ENCODE assay signal across 2 cellular contexts in the genomic region with DNA sequence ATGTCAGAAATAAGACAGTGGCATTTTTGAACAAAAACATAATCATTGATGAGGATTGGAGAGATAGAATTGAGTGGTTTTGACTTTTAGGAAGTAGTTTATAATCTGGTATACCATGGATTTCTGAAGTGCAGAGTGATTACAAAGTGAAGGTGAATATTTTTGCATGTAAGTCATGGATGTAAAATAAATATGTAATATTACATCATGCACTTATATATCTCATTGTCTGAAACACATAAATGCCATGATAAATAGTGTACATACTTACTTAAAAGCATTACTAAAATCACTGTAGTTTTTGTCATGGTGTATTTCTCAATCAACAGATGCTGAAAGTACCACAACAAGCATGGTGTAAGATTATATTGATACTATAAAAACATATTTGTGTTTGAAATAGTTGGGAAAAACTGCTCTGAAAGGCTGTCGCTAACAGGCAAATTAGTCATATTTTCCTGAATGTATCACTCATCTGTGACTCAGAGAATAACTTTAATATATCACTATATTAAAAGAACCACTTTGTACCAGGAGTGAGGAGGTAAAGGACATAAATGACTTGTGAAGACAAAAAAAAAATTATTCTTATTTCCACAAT.
TF ChIP-seq lines count a peak whose summit lies in the region.

No MANE protein-coding gene starts in this region.

TF ChIP-seq in IMR-90, 13 proteins besides CTCF, POLR2A, EP300 and RAD21:
- TF ChIP-seq BHLHE40 (IDR thresholded peaks at IDR 0.05; ENCODE audit: low read depth, low read length) (no peak), RFX5 (IDR thresholded peaks at IDR 0.05; ENCODE audit: low read depth, low read length) (no peak), MAZ (IDR thresholded peaks at IDR 0.05; ENCODE audit: borderline replicate concordance, low read depth, low read length) (no peak), CEBPB (IDR thresholded peaks at IDR 0.05; ENCODE audit: low read depth, low read length) (peak; percentile 65; the same call in 1 of the 2 replicates), MAFK (IDR thresholded peaks at IDR 0.05; ENCODE audit: low read depth, low read length) (no peak), CHD1 (IDR thresholded peaks at IDR 0.05; ENCODE audit: low read depth, low read length) (no peak), FOS (IDR thresholded peaks at IDR 0.05; ENCODE audit: low read depth, low read length) (0 out of 2 replicates have a peak, but pooled peaks have one; percentile 7), RCOR1 (IDR thresholded peaks at IDR 0.05; ENCODE audit: insufficient replicate concordance, low read length) (no peak)
- TF ChIP-seq, protein P1, sequence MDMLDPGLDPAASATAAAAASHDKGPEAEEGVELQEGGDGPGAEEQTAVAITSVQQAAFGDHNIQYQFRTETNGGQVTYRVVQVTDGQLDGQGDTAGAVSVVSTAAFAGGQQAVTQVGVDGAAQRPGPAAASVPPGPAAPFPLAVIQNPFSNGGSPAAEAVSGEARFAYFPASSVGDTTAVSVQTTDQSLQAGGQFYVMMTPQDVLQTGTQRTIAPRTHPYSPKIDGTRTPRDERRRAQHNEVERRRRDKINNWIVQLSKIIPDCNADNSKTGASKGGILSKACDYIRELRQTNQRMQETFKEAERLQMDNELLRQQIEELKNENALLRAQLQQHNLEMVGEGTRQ (IDR thresholded peaks at IDR 0.05; ENCODE audit: low read depth, low read length) = no peak
- TF ChIP-seq, protein P2, sequence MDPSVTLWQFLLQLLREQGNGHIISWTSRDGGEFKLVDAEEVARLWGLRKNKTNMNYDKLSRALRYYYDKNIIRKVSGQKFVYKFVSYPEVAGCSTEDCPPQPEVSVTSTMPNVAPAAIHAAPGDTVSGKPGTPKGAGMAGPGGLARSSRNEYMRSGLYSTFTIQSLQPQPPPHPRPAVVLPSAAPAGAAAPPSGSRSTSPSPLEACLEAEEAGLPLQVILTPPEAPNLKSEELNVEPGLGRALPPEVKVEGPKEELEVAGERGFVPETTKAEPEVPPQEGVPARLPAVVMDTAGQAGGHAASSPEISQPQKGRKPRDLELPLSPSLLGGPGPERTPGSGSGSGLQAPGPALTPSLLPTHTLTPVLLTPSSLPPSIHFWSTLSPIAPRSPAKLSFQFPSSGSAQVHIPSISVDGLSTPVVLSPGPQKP (IDR thresholded peaks at IDR 0.05; ENCODE audit: borderline replicate concordance, low read depth, low read length) = no peak

TF ChIP-seq in GM23338, 12 proteins besides CTCF, POLR2A, EP300 and RAD21:
- TF ChIP-seq STAT1 (IDR thresholded peaks at IDR 0.05; ENCODE audit: unreplicated experiment) = no peak
- TF ChIP-seq, protein P3, sequence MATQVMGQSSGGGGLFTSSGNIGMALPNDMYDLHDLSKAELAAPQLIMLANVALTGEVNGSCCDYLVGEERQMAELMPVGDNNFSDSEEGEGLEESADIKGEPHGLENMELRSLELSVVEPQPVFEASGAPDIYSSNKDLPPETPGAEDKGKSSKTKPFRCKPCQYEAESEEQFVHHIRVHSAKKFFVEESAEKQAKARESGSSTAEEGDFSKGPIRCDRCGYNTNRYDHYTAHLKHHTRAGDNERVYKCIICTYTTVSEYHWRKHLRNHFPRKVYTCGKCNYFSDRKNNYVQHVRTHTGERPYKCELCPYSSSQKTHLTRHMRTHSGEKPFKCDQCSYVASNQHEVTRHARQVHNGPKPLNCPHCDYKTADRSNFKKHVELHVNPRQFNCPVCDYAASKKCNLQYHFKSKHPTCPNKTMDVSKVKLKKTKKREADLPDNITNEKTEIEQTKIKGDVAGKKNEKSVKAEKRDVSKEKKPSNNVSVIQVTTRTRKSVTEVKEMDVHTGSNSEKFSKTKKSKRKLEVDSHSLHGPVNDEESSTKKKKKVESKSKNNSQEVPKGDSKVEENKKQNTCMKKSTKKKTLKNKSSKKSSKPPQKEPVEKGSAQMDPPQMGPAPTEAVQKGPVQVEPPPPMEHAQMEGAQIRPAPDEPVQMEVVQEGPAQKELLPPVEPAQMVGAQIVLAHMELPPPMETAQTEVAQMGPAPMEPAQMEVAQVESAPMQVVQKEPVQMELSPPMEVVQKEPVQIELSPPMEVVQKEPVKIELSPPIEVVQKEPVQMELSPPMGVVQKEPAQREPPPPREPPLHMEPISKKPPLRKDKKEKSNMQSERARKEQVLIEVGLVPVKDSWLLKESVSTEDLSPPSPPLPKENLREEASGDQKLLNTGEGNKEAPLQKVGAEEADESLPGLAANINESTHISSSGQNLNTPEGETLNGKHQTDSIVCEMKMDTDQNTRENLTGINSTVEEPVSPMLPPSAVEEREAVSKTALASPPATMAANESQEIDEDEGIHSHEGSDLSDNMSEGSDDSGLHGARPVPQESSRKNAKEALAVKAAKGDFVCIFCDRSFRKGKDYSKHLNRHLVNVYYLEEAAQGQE (IDR thresholded peaks at IDR 0.05; ENCODE audit: unreplicated experiment) = no peak
- no peak for TF ChIP-seq POLR2AphosphoS5 (IDR thresholded peaks at IDR 0.05; ENCODE audit: low read depth)
- no peak for TF ChIP-seq NANOG (IDR thresholded peaks at IDR 0.05; ENCODE audit: borderline replicate concordance)
- no peak for TF ChIP-seq CREB1 (CRISPR knock-in tag; IDR thresholded peaks at IDR 0.05; ENCODE audit: low read depth)
- TF ChIP-seq, protein P4, sequence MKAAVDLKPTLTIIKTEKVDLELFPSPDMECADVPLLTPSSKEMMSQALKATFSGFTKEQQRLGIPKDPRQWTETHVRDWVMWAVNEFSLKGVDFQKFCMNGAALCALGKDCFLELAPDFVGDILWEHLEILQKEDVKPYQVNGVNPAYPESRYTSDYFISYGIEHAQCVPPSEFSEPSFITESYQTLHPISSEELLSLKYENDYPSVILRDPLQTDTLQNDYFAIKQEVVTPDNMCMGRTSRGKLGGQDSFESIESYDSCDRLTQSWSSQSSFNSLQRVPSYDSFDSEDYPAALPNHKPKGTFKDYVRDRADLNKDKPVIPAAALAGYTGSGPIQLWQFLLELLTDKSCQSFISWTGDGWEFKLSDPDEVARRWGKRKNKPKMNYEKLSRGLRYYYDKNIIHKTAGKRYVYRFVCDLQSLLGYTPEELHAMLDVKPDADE (IDR thresholded peaks at IDR 0.05) = no peak
- TF ChIP-seq EZH2 (IDR thresholded peaks at IDR 0.05; ENCODE audit: low read depth, unreplicated experiment) = no peak
- TF ChIP-seq EZH2phosphoT487 (IDR thresholded peaks at IDR 0.05; ENCODE audit: unreplicated experiment) = no peak
- no peak for TF ChIP-seq ZNF331 (CRISPR knock-in tag; IDR thresholded peaks at IDR 0.05; ENCODE audit: low read depth)
